In genomic region chr10:104641150-104642000, GRCh38 we compare ENCODE assay signal across 15 cellular contexts. TPM values are rescaled to one million over a fixed set of nuclear protein-coding genes. Genes with fewer than 3 reads are reported as not detected.
DNase-seq lines count a peak whose midpoint lies in the region; ATAC-seq and TF ChIP-seq lines count a peak whose summit lies in the region.
"Had no signal": no experiment of that assay in that cellular context is flagged by ENCODE, and none has a peak within 500 bp of the region (broad histone marks: within the 10 kb centered on the region; RNA-seq: fewer than 3 reads in every experiment).

SORCS3 (plus strand) TSS chr10:104641290.

- H3K4me3 ChIP-seq in astrocyte of the spinal cord (ENCODE audit: low read depth, low read length) (no peak within 1 kb of the TSS), smooth muscle cell (peak within 1 kb of the TSS; percentile 37)
- H3K4me3 ChIP-seq: SK-N-MC had no signal

- H3K36me3 ChIP-seq in smooth muscle cell (ENCODE audit: low read depth), result no peaks in the 10 kb centered on the region

- peaks cover 64% of the 10 kb centered on the region for H3K27me3 Mint-ChIP-seq in activated CD4-positive, alpha-beta T cell treated with anti-CD3 and anti-CD28 coated beads for 36 hours
- H3K27me3 Mint-ChIP-seq in activated CD4-positive, alpha-beta T cell treated with anti-CD3 and anti-CD28 coated beads, Interleukin-2, amount 10 ng/mL, durations not matched to agents 7 days and 5 days, result peaks cover 77% of the 10 kb centered on the region

- CTCF ChIA-PET in activated CD4-positive, alpha-beta T cell treated with anti-CD3 and anti-CD28 coated beads for 36 hours (lab: Charles Lee), result no interaction called here
- CTCF ChIA-PET in activated CD4-positive, alpha-beta T cell treated with anti-CD3 and anti-CD28 coated beads, Interleukin-2, amount 10 ng/mL, durations not matched to agents 7 days and 5 days (lab: Charles Lee), result no interaction called here

- no peaks in the 10 kb centered on the region for H3K36me3 Mint-ChIP-seq in activated CD4-positive, alpha-beta T cell treated with anti-CD3 and anti-CD28 coated beads for 36 hours (ENCODE audit: low read depth)
- no peaks in the 10 kb centered on the region for H3K36me3 Mint-ChIP-seq in activated CD4-positive, alpha-beta T cell treated with anti-CD3 and anti-CD28 coated beads, Interleukin-2, amount 10 ng/mL, durations not matched to agents 7 days and 5 days (ENCODE audit: low read depth)
- H3K36me3 Mint-ChIP-seq: activated naive CD8-positive, alpha-beta T cell had no signal

- in situ Hi-C loops in astrocyte of the spinal cord (cut with HindIII; ENCODE audit: low sequenced_read_pairs), result no loop called here

- peaks cover 16% of the 10 kb centered on the region for H3K4me1 ChIP-seq in smooth muscle cell (ENCODE audit: low read depth)

- POLR2A ChIA-PET in activated CD4-positive, alpha-beta T cell treated with anti-CD3 and anti-CD28 coated beads for 36 hours (lab: Charles Lee), result no interaction called here
- POLR2A ChIA-PET in activated CD4-positive, alpha-beta T cell treated with anti-CD3 and anti-CD28 coated beads, Interleukin-2, amount 10 ng/mL, durations not matched to agents 7 days and 5 days (lab: Charles Lee), result no interaction called here

- H2AFZ ChIP-seq in smooth muscle cell (ENCODE audit: low read depth), result no peak within 1 kb of the TSS

- H3K27ac Mint-ChIP-seq in activated CD4-positive, alpha-beta T cell treated with anti-CD3 and anti-CD28 coated beads for 36 hours, result no peak within 1 kb of the TSS
- no peak within 1 kb of the TSS for H3K27ac Mint-ChIP-seq in activated CD4-positive, alpha-beta T cell treated with anti-CD3 and anti-CD28 coated beads, Interleukin-2, amount 10 ng/mL, durations not matched to agents 7 days and 5 days
- H3K27ac Mint-ChIP-seq: activated naive CD8-positive, alpha-beta T cell had no signal

- H3K9me3 ChIP-seq in smooth muscle cell (replicated peaks; ENCODE audit: low read depth), result no peaks in the 10 kb centered on the region

- H3K4me3 Mint-ChIP-seq in activated CD4-positive, alpha-beta T cell treated with anti-CD3 and anti-CD28 coated beads for 36 hours, result peak within 1 kb of the TSS; percentile 27
- H3K4me3 Mint-ChIP-seq in activated CD4-positive, alpha-beta T cell treated with anti-CD3 and anti-CD28 coated beads, Interleukin-2, amount 10 ng/mL, durations not matched to agents 7 days and 5 days, result no peak within 1 kb of the TSS
- H3K4me3 Mint-ChIP-seq: activated naive CD8-positive, alpha-beta T cell had no signal

- peaks cover 100% of the 10 kb centered on the region for H3K27me3 ChIP-seq in smooth muscle cell (ENCODE audit: low read depth)

- peak within 1 kb of the TSS; percentile 80 for H3K4me2 ChIP-seq in smooth muscle cell

- H3K27ac ChIP-seq in smooth muscle cell (ENCODE audit: low read depth), result no peak within 1 kb of the TSS
- H3K27ac ChIP-seq: SK-N-MC had no signal

- H3K9me3 Mint-ChIP-seq in activated CD4-positive, alpha-beta T cell treated with anti-CD3 and anti-CD28 coated beads for 36 hours (ENCODE audit: low read depth), result no peaks in the 10 kb centered on the region
- H3K9me3 Mint-ChIP-seq in activated CD4-positive, alpha-beta T cell treated with anti-CD3 and anti-CD28 coated beads, Interleukin-2, amount 10 ng/mL, durations not matched to agents 7 days and 5 days, result no peaks in the 10 kb centered on the region

- intact Hi-C loops in activated CD4-positive, alpha-beta T cell treated with anti-CD3 and anti-CD28 coated beads for 36 hours (cut with DNase I, micrococcal nuclease), result no loop called here

- no peak for ATAC-seq in activated CD4-positive, alpha-beta T cell treated with anti-CD3 and anti-CD28 coated beads for 36 hours
- ATAC-seq in GM18873 (IDR thresholded peaks at IDR 0.05; ENCODE audit: low FRiP score, unreplicated experiment), result no peak

- TF ChIP-seq CTCF in astrocyte of the spinal cord (IDR thresholded peaks at IDR 0.05; ENCODE audit: low read depth, low read length) (no peak), smooth muscle cell (IDR thresholded peaks at IDR 0.05; ENCODE audit: borderline replicate concordance, insufficient read depth, poor library complexity, severe bottlenecking) (no peak)

- no peaks in the 10 kb centered on the region for H3K79me2 ChIP-seq in smooth muscle cell (ENCODE audit: low read depth)

- H3K4me1 Mint-ChIP-seq in activated CD4-positive, alpha-beta T cell treated with anti-CD3 and anti-CD28 coated beads for 36 hours, result peaks cover 5% of the 10 kb centered on the region
- peaks cover 2% of the 10 kb centered on the region for H3K4me1 Mint-ChIP-seq in activated CD4-positive, alpha-beta T cell treated with anti-CD3 and anti-CD28 coated beads, Interleukin-2, amount 10 ng/mL, durations not matched to agents 7 days and 5 days

- 1% methylated on average over 101 of the region's 108 CpGs for WGBS in smooth muscle cell (ENCODE audit: low lambda C conversion rate)

- H4K20me1 ChIP-seq in smooth muscle cell (ENCODE audit: low read depth), result no peaks in the 10 kb centered on the region

- H3F3A ChIP-seq in smooth muscle cell (ENCODE audit: low read depth), result no peaks in the 10 kb centered on the region

- H3K9ac ChIP-seq in smooth muscle cell (ENCODE audit: low read depth), result no peak within 1 kb of the TSS

- DNase-seq in activated CD4-positive, alpha-beta T cell treated with anti-CD3 and anti-CD28 coated beads for 36 hours, result peak; percentile 22
- DNase-seq in activated CD4-positive, alpha-beta T cell treated with anti-CD3 and anti-CD28 coated beads, Interleukin-2, amount 10 ng/mL, durations not matched to agents 7 days and 5 days, result no peak
- peak; percentile 3 for DNase-seq in astrocyte of the spinal cord (ENCODE audit: low read depth, low spot score)
- DNase-seq in islet precursor cell, result peak; percentile 72
- no peak for DNase-seq in smooth muscle cell (lab: John Stamatoyannopoulos, UW; ENCODE audit: unreplicated experiment)
- DNase-seq in putamen (ENCODE audit: low spot score), result no peak
- DNase-seq in activated CD4-positive, alpha-beta T cell treated with anti-CD3 and anti-CD28 coated beads for 48 hours, result no peak
- DNase-seq: activated CD4-positive, alpha-beta T cell treated with anti-CD3 and anti-CD28 coated beads, Interleukin-2, amount 50 U/mL, for 4 hours; HCEC 1CT had no signal

RNA-seq across cellular contexts. Expression of gene SORCS3, which starts in this region (rescaled TPM):
- not detected for total RNA-seq in activated CD4-positive, alpha-beta T cell treated with anti-CD3 and anti-CD28 coated beads for 36 hours
- total RNA-seq in activated CD4-positive, alpha-beta T cell treated with anti-CD3 and anti-CD28 coated beads, Interleukin-2, amount 10 ng/mL, durations not matched to agents 7 days and 5 days, result under 1 TPM in 1 of 2 experiments, not detected in 1; 0.17 TPM
- not detected in 2 replicates for total RNA-seq in smooth muscle cell
- polyA plus RNA-seq in smooth muscle cell, result not detected in 2 replicates
- total RNA-seq: NCI-H460, omental fat pad had no signal
- polyA plus RNA-seq: AG04450 had no signal

Comparison
In these comparisons a context has a peak if more than half of its experiments do, and no peak if none do; other contexts are left out.
1. Peak in DNase-seq in activated CD4-positive, alpha-beta T cell treated with anti-CD3 and anti-CD28 coated beads for 36 hours; RNA of the gene not detected or under 1 TPM.
2. DNase-seq: peak in astrocyte of the spinal cord (single experiment) and islet precursor cell (single experiment); none in activated CD4-positive, alpha-beta T cell treated with anti-CD3 and anti-CD28 coated beads, Interleukin-2, amount 10 ng/mL, durations not matched to agents 7 days and 5 days (single experiment), smooth muscle cell (single experiment), putamen (single experiment) and activated CD4-positive, alpha-beta T cell treated with anti-CD3 and anti-CD28 coated beads for 48 hours (single experiment).